1 cellular context compared by ENCODE assay signal in genomic region chr10:122162566-122163181, GRCh38.
TF ChIP-seq lines count a peak whose summit lies in the region.

No MANE protein-coding gene starts in this region.

TF ChIP-seq in GM23338, 12 proteins besides CTCF, POLR2A, EP300 and RAD21 (continued from another document):
- TF ChIP-seq, protein P1, sequence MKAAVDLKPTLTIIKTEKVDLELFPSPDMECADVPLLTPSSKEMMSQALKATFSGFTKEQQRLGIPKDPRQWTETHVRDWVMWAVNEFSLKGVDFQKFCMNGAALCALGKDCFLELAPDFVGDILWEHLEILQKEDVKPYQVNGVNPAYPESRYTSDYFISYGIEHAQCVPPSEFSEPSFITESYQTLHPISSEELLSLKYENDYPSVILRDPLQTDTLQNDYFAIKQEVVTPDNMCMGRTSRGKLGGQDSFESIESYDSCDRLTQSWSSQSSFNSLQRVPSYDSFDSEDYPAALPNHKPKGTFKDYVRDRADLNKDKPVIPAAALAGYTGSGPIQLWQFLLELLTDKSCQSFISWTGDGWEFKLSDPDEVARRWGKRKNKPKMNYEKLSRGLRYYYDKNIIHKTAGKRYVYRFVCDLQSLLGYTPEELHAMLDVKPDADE (IDR thresholded peaks at IDR 0.05): no peak
